8 cellular contexts compared by ENCODE assay signal in the genomic region with DNA sequence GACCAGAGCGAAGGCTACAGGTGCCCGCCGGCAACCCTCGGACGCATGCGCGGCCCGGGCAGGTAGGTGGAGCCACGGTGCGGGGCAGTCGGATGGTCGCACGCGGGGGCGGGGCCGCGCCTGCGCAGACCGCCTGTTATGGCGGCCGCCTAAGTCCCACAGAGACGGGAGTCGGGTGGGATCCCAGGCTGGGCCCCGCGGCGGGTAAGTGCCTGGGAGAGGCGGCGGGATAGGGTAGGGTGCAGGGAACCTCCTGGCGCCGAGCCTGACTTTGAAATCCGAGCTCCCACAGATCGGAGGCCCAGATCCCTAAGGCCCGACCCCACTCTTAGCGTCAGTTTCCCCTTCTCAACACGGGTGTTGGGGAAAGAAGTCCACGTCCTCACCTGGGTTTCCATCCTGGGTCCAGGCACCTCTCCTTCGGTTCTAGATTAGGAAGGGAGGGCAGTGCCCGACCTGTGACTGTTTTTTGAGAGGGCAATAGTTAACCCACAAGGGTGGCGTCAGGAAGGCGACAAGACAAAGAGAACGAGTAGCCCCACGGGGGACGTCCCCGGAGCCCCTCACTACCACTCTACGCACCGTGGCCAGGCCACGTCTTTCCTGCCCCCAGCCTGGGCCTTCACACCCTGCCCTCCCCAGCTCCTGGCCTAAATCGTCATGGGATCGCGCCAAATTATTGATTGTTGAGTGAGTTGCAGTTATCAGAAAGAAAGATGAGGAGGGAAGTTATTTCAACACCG. TPM values are rescaled to one million over a fixed set of nuclear protein-coding genes. Genes with fewer than 3 reads are reported as not detected.
DNase-seq lines count a peak whose midpoint lies in the region; TF ChIP-seq lines count a peak whose summit lies in the region.

A gene with protein sequence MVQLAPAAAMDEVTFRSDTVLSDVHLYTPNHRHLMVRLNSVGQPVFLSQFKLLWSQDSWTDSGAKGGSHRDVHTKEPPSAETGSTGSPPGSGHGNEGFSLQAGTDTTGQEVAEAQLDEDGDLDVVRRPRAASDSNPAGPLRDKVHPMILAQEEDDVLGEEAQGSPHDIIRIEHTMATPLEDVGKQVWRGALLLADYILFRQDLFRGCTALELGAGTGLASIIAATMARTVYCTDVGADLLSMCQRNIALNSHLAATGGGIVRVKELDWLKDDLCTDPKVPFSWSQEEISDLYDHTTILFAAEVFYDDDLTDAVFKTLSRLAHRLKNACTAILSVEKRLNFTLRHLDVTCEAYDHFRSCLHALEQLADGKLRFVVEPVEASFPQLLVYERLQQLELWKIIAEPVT (plus strand): TSS at position 127 of the 743 bp plus-strand sequence. CDS start 3,968 bp downstream, outside the sequence.

- H3K36me3 Mint-ChIP-seq in activated naive CD4-positive, alpha-beta T cell treated with anti-CD3 and anti-CD28 coated beads, Interleukin-2, amount 10 ng/mL, durations not matched to agents 7 days and 5 days = peaks cover 11% of the 10 kb centered on the region

- H3K36me3 ChIP-seq in SK-N-SH (replicated peaks in 1 of 2; ENCODE audit: control insufficient read depth in 1 of 2, insufficient read depth in 2 of 2, low read length in 1 of 2) = peaks cover 8 to 13% of the 10 kb centered on the region in 2 experiments
- H3K36me3 ChIP-seq in neutrophil = peaks cover 13% of the 10 kb centered on the region

- CTCF ChIA-PET in HEK293T (lab: Yijun Ruan, JAX) = interaction anchor here (0.6 kb wide), 1 partner anchor 1354 kb away, joined by 3 read pairs; no protein-coding TSS in a partner anchor
- CTCF ChIA-PET in SK-N-SH (lab: Yijun Ruan, JAX) = interaction anchor here (1.2 to 2.4 kb wide), 4 partner anchors 14 to 259 kb away, joined by 4 to 10 read pairs (median 5); no protein-coding TSS in a partner anchor
- CTCF ChIA-PET in activated naive CD4-positive, alpha-beta T cell treated with anti-CD3 and anti-CD28 coated beads, Interleukin-2, amount 10 ng/mL, durations not matched to agents 7 days and 5 days (lab: Charles Lee) = interaction anchor here (1.0 kb wide), 1 partner anchor 15 kb away, joined by 3 read pairs; no protein-coding TSS in a partner anchor

- H3K4me3 Mint-ChIP-seq in activated naive CD4-positive, alpha-beta T cell treated with anti-CD3 and anti-CD28 coated beads, Interleukin-2, amount 10 ng/mL, durations not matched to agents 7 days and 5 days = peak within 1 kb of the TSS; percentile 99

- peak within 1 kb of the TSS; percentile 84 for H3K9ac ChIP-seq in SK-N-SH

- H3K9me3 Mint-ChIP-seq in activated naive CD4-positive, alpha-beta T cell treated with anti-CD3 and anti-CD28 coated beads, Interleukin-2, amount 10 ng/mL, durations not matched to agents 7 days and 5 days = no peaks in the 10 kb centered on the region

- no peaks in the 10 kb centered on the region for H3K9me3 ChIP-seq in SK-N-SH
- no peaks in the 10 kb centered on the region for H3K9me3 ChIP-seq in neutrophil

- POLR2A ChIA-PET in HEK293T (lab: Yijun Ruan, JAX) = interaction anchor here (1.0 to 1.4 kb wide), 4 partner anchors 11 to 175 kb away, joined by 3 to 5 read pairs (median 3); no protein-coding TSS in a partner anchor
- POLR2A ChIA-PET in SK-N-SH (lab: Yijun Ruan, JAX) = interaction anchor here (0.7 kb wide), 1 partner anchor 52 kb away, joined by 4 read pairs; no protein-coding TSS in a partner anchor

- TF ChIP-seq RAD21 in SK-N-SH (IDR thresholded peaks at IDR 0.05; ENCODE audit: low read length) = no peak

- H3K27me3 Mint-ChIP-seq in activated naive CD4-positive, alpha-beta T cell treated with anti-CD3 and anti-CD28 coated beads, Interleukin-2, amount 10 ng/mL, durations not matched to agents 7 days and 5 days = peaks cover 25% of the 10 kb centered on the region

- peak within 1 kb of the TSS; percentile 78 for H2AFZ ChIP-seq in SK-N-SH (ENCODE audit: low read depth)

- H3K79me2 ChIP-seq in SK-N-SH (ENCODE audit: insufficient read depth) = peaks cover 46% of the 10 kb centered on the region

- H3K4me1 Mint-ChIP-seq in activated naive CD4-positive, alpha-beta T cell treated with anti-CD3 and anti-CD28 coated beads, Interleukin-2, amount 10 ng/mL, durations not matched to agents 7 days and 5 days = peaks cover 23% of the 10 kb centered on the region

- H3K4me1 ChIP-seq in SK-N-SH (ENCODE audit: control insufficient read depth in 1 of 2, insufficient read depth in 2 of 2, low read depth in 1 of 2, low read length in 1 of 2) (peaks cover 11 to 17% of the 10 kb centered on the region in 2 experiments; a peak in 3 of 4 replicates), neutrophil (ENCODE audit: control insufficient read depth in 1 of 2, insufficient read depth in 1 of 2, low read depth in 1 of 2, low read length in 1 of 2) (peaks cover 12 to 15% of the 10 kb centered on the region in 2 experiments)

- peak within 1 kb of the TSS; percentile 94 for H3K4me2 ChIP-seq in SK-N-SH

- no peak for TF ChIP-seq EP300 in SK-N-SH (IDR thresholded peaks at IDR 0.05; ENCODE audit: borderline replicate concordance in 1 of 2, low read depth in 1 of 2, low read length in 1 of 2)

- 0% methylated on average over 13 of the region's 51 CpGs for WGBS in SK-N-SH (ENCODE audit: low lambda C conversion rate)

- H3K27me3 ChIP-seq in SK-N-SH (ENCODE audit: insufficient read depth) (peaks cover 3% of the 10 kb centered on the region; the same call in 1 of the 2 replicates), neutrophil (peaks cover 37% of the 10 kb centered on the region)

- H3K4me3 ChIP-seq in SK-N-SH (ENCODE audit: low read depth in 2 of 2, low read length in 1 of 2) = peak within 1 kb of the TSS; percentile 91 to 98
- H3K4me3 ChIP-seq in neutrophil (ENCODE audit: low read depth in 1 of 2, low read length in 1 of 2) = peak within 1 kb of the TSS; percentile 90

- peak within 1 kb of the TSS; percentile 86 for H3K27ac Mint-ChIP-seq in activated naive CD4-positive, alpha-beta T cell treated with anti-CD3 and anti-CD28 coated beads, Interleukin-2, amount 10 ng/mL, durations not matched to agents 7 days and 5 days

- peaks cover 7% of the 10 kb centered on the region; the same call in 1 of the 2 replicates for H4K20me1 ChIP-seq in SK-N-SH (ENCODE audit: insufficient read depth)

- H3F3A ChIP-seq in SK-N-SH (replicated peaks; ENCODE audit: insufficient read depth) = peaks cover 3% of the 10 kb centered on the region

- H3K27ac ChIP-seq in SK-N-SH (ENCODE audit: low read depth in 2 of 2, low read length in 1 of 2) = peak within 1 kb of the TSS; percentile 59 to 70; a peak in 3 of 4 replicates
- peak within 1 kb of the TSS; percentile 76 for H3K27ac ChIP-seq in neutrophil

- TF ChIP-seq CTCF in SK-N-SH (IDR thresholded peaks at IDR 0.05) (no peak), neutrophil (IDR thresholded peaks at IDR 0.05) (peak; percentile 14), subcutaneous adipose tissue (IDR thresholded peaks at IDR 0.05; ENCODE audit: low read depth) (no peak)

- DNase-seq in GM04503 (ENCODE audit: low read depth) (peak; percentile 53), HEK293T (ENCODE audit: extremely low spot score) (peak; percentile 99), NAMALWA (ENCODE audit: low spot score) (peak; percentile 92), SK-N-SH (peak; percentile 99), germinal center (ENCODE audit: low spot score) (peak; percentile 99)
- DNase-seq in activated naive CD4-positive, alpha-beta T cell treated with anti-CD3 and anti-CD28 coated beads, Interleukin-2, amount 10 ng/mL, durations not matched to agents 7 days and 5 days = peak; percentile 94

- H3K9me2 ChIP-seq in SK-N-SH = no peaks in the 10 kb centered on the region

TF ChIP-seq in HEK293T, 16 proteins besides CTCF, POLR2A, EP300 and RAD21:
- TF ChIP-seq ELF4 (IDR thresholded peaks at IDR 0.05) (0 out of 2 replicates have a peak, but pooled peaks have one; percentile 22), L3MBTL2 (conservative IDR thresholded peaks at IDR 0.05) (no peak)

TF ChIP-seq in SK-N-SH, 30 proteins besides CTCF, POLR2A, EP300 and RAD21:
- peak; percentile 74; the same call in 1 of the 2 replicates for TF ChIP-seq TAF1 (IDR thresholded peaks at IDR 0.05; ENCODE audit: borderline replicate concordance, low read depth, low read length)
- TF ChIP-seq EZH2phosphoT487 (IDR thresholded peaks at IDR 0.05; ENCODE audit: borderline replicate concordance, low read depth) = no peak
- TF ChIP-seq MAX (IDR thresholded peaks at IDR 0.05; ENCODE audit: low read depth) = peak; percentile 51; the same call in 1 of the 2 replicates
- TF ChIP-seq, protein P1, sequence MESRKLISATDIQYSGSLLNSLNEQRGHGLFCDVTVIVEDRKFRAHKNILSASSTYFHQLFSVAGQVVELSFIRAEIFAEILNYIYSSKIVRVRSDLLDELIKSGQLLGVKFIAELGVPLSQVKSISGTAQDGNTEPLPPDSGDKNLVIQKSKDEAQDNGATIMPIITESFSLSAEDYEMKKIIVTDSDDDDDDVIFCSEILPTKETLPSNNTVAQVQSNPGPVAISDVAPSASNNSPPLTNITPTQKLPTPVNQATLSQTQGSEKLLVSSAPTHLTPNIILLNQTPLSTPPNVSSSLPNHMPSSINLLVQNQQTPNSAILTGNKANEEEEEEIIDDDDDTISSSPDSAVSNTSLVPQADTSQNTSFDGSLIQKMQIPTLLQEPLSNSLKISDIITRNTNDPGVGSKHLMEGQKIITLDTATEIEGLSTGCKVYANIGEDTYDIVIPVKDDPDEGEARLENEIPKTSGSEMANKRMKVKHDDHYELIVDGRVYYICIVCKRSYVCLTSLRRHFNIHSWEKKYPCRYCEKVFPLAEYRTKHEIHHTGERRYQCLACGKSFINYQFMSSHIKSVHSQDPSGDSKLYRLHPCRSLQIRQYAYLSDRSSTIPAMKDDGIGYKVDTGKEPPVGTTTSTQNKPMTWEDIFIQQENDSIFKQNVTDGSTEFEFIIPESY (IDR thresholded peaks at IDR 0.05; ENCODE audit: borderline replicate concordance, low read depth) = no peak
- peak; percentile 84 for TF ChIP-seq POLR2AphosphoS5 (IDR thresholded peaks at IDR 0.05; ENCODE audit: low read depth, low read length)
- TF ChIP-seq NRF1 (IDR thresholded peaks at IDR 0.05; ENCODE audit: low read depth, low read length) = peak; percentile 93
- peak; percentile 93 for TF ChIP-seq YY1 (IDR thresholded peaks at IDR 0.05; ENCODE audit: low read depth)
- TF ChIP-seq RCOR1 (IDR thresholded peaks at IDR 0.05; ENCODE audit: low read length) = 0 out of 2 replicates have a peak, but pooled peaks have one; percentile 27

RNA-seq across cellular contexts. Expression of the gene that starts here (rescaled TPM):
- 38.3 and 45.3 TPM in 2 replicates for polyA plus RNA-seq in SK-N-SH (2012; rRNA removed)
- 24.4 and 25.9 TPM in 2 replicates for polyA plus RNA-seq in SK-N-SH (2012; cell fraction: cytosol; rRNA removed)
- polyA plus RNA-seq in SK-N-SH (2012; cell fraction: nucleus; rRNA removed) = 116 and 138 TPM in 2 replicates
- total RNA-seq in subcutaneous adipose tissue = 10 to 100 TPM; 21.9 to 37.9 (median 24.5) TPM

Comparison
In these comparisons a context has a peak if more than half of its experiments do, and no peak if none do; other contexts are left out.
1. Peak in every context shown above with its lines: DNase-seq, H3K4me3 ChIP-seq and H3K27ac ChIP-seq.